In genomic region chr1:17885663-17886062, GRCh38 we compare ENCODE assay signal across 29 cellular contexts.
"Had no signal": no experiment of that assay in that cellular context is flagged by ENCODE, and none has a peak within 500 bp of the region (broad histone marks: within the 10 kb centered on the region; RNA-seq: fewer than 3 reads in every experiment).

No MANE protein-coding gene starts in this region.

- H3K9ac ChIP-seq: neural progenitor cell, parathyroid adenoma had no signal

- H3K27ac Mint-ChIP-seq: natural killer cell; nephron; neural progenitor cell; progenitor cell of endocrine pancreas; stimulated activated memory B cell treated with anti-CD40 and anti-IgM and Interleukin-4, amounts not matched to agents 10 μg/mL and 1 μg/mL and 100 μg/mL, for 72 hours; stimulated activated naive CD8-positive, alpha-beta T cell treated with anti-CD3 and anti-CD28 coated beads, Interleukin-15, amount 100 ng/mL, for 72 hours; type B pancreatic cell had no signal

- H3K9me3 ChIP-seq: ovary, psoas muscle, right lobe of liver, sigmoid colon, suprapubic skin, testis, tibial artery, transverse colon, vagina had no signal

- H3K4me3 ChIP-seq: neural progenitor cell, ovary, psoas muscle, right lobe of liver, sigmoid colon, suprapubic skin, testis, tibial artery, transverse colon, vagina had no signal

- H3K36me3 Mint-ChIP-seq: natural killer cell; neural progenitor cell; stimulated activated memory B cell treated with anti-CD40 and anti-IgM and Interleukin-4, amounts not matched to agents 10 μg/mL and 1 μg/mL and 100 μg/mL, for 72 hours; type B pancreatic cell had no signal

- H3K36me3 ChIP-seq: neural progenitor cell, ovary, right lobe of liver, sigmoid colon, suprapubic skin, tibial artery, transverse colon, vagina had no signal

- DNase-seq: natural killer cell; occipital lobe; ovary; posterior cingulate gyrus; psoas muscle; right cardiac atrium; right lobe of liver; sigmoid colon; small intestine; stimulated activated CD4-positive, alpha-beta T cell treated with anti-CD3 and anti-CD28 coated beads, Interleukin-12 subunit alpha, Interleukin-12 subunit beta, amount 100 ng/mL, for 4 hours; stimulated activated CD4-positive, alpha-beta T cell treated with anti-CD3 and anti-CD28 coated beads, Interleukin-1b, Interleukin-23, amount 100 ng/mL, for 48 hours; stimulated activated CD4-positive, alpha-beta T cell treated with anti-CD3 and anti-CD28 coated beads, Interleukin-4, amount 100 ng/mL, for 1 hour; stimulated activated CD4-positive, alpha-beta T cell treated with anti-CD3 and anti-CD28 coated beads, Interleukin-4, amount 100 ng/mL, for 4 hours; stimulated activated CD8-positive, alpha-beta memory T cell treated with anti-CD3 and anti-CD28 coated beads, Interleukin-4, amount 100 ng/mL, for 48 hours; stimulated activated naive CD4-positive, alpha-beta T cell; stimulated activated naive CD8-positive, alpha-beta T cell treated with anti-CD3 and anti-CD28 coated beads, Interleukin-15, amount 100 ng/mL, for 72 hours; stimulated activated naive CD8-positive, alpha-beta T cell treated with anti-CD3 and anti-CD28 coated beads, Interleukin-15, Interleukin-2, amounts not matched to agents 100 U/mL and 50 U/mL, for 24 hours; substantia nigra; testis; transverse colon had no signal

- H3K27me3 ChIP-seq: ovary, right lobe of liver, testis, vagina had no signal

- H3K4me1 Mint-ChIP-seq: natural killer cell; nephron; stimulated activated memory B cell treated with anti-CD40 and anti-IgM and Interleukin-4, amounts not matched to agents 10 μg/mL and 1 μg/mL and 100 μg/mL, for 72 hours; stimulated activated naive CD8-positive, alpha-beta T cell treated with anti-CD3 and anti-CD28 coated beads, Interleukin-15, amount 100 ng/mL, for 72 hours had no signal

- H3K4me3 Mint-ChIP-seq: natural killer cell; nephron; neural progenitor cell; stimulated activated memory B cell treated with anti-CD40 and anti-IgM and Interleukin-4, amounts not matched to agents 10 μg/mL and 1 μg/mL and 100 μg/mL, for 72 hours; stimulated activated naive CD8-positive, alpha-beta T cell treated with anti-CD3 and anti-CD28 coated beads, Interleukin-15, amount 100 ng/mL, for 72 hours; type B pancreatic cell had no signal

- H3K9me3 Mint-ChIP-seq: natural killer cell; nephron; neural progenitor cell; stimulated activated naive CD8-positive, alpha-beta T cell treated with anti-CD3 and anti-CD28 coated beads, Interleukin-15, amount 100 ng/mL, for 72 hours; type B pancreatic cell had no signal

- ATAC-seq: natural killer cell; psoas muscle; right cardiac atrium; right lobe of liver; stimulated activated memory B cell treated with anti-CD40 and anti-IgM and Interleukin-4, amounts not matched to agents 10 μg/mL and 1 μg/mL and 100 μg/mL, for 72 hours; stimulated activated naive CD8-positive, alpha-beta T cell treated with anti-CD3 and anti-CD28 coated beads, Interleukin-15, amount 100 ng/mL, for 72 hours; stimulated activated naive CD8-positive, alpha-beta T cell treated with anti-CD3 and anti-CD28 coated beads, Interleukin-15, Interleukin-2, amounts not matched to agents 100 U/mL and 50 U/mL, for 24 hours had no signal

- H3K27ac ChIP-seq: neural progenitor cell, ovary, parathyroid adenoma, psoas muscle, right lobe of liver, sigmoid colon, suprapubic skin, testis, tibial artery, transverse colon, vagina had no signal

- H3K4me1 ChIP-seq: neural progenitor cell, parathyroid adenoma, psoas muscle, right lobe of liver, suprapubic skin, testis, transverse colon, vagina had no signal
